Comparison of ENCODE assay signal across 1 cellular context in the genomic region with DNA sequence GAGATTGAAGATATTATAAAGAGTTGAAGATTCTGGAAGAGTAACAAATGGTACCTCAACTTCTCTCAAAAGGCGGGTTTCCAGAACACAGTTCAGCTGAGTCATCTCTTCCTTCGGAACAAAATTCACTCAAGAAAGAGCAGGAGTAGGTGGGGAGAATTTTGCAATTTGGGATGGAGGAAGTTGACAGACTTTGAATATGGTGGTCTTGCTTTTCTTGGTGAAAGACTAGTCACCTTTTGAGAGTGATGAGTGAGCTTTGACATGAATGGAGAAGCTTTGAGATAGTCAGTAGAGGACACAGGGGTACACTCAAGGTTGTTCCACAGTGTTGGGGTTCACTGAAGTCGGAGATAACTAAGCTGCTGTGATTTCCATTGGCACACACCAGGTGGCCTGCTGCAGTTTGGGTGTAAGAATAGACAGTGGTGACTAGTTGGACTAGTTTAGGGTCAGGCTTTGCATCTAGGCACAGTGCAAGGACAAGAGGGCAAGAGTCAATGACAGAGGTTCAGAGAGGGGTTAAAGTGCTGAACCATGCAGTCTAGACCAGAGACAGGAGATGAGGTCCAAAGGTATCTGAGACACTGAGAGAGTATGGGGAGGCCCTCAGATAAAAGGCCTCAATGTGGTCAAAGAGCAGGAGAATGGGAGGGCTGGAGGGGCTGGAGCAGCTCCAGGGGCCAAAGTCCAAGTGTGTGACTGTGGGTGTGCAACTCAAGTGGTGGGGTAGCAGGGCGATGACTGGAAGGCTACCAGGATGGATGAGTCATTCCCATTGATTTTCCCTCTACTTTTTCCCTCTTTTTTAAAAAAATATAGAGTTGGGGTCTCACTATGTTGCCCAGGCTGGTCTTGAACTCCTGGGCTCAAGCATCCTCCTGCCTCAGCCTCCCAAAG.
TF ChIP-seq lines count a peak whose summit lies in the region.

No MANE protein-coding gene starts in this region.

TF ChIP-seq in HepG2, 621 proteins besides CTCF, POLR2A, EP300 and RAD21 (continues in another document):
- 0 out of 2 replicates have a peak, but pooled peaks have one; percentile 60 for TF ChIP-seq AKAP8 (CRISPR knock-in tag; IDR thresholded peaks at IDR 0.05)
- peak; percentile 89 for TF ChIP-seq TARDBP (CRISPR knock-in tag; IDR thresholded peaks at IDR 0.05)
- TF ChIP-seq ZNF644 (CRISPR knock-in tag; IDR thresholded peaks at IDR 0.05; ENCODE audit: low read depth) = peak; percentile 99
- peak; percentile 94 for TF ChIP-seq TRIM24 (CRISPR knock-in tag; IDR thresholded peaks at IDR 0.05)
- TF ChIP-seq ZNF660 (CRISPR knock-in tag; IDR thresholded peaks at IDR 0.05; ENCODE audit: borderline replicate concordance, low read depth) = no peak
- peak; percentile 64; the same call in 1 of the 2 replicates for TF ChIP-seq ZKSCAN8 (CRISPR knock-in tag; IDR thresholded peaks at IDR 0.05; ENCODE audit: borderline replicate concordance)
- peak; percentile 98 for TF ChIP-seq MED1 (CRISPR knock-in tag; IDR thresholded peaks at IDR 0.05)
- peak; percentile 76; the same call in 1 of the 2 replicates for TF ChIP-seq ZNF766 (CRISPR knock-in tag; IDR thresholded peaks at IDR 0.05; ENCODE audit: borderline replicate concordance)
- TF ChIP-seq, protein P1, sequence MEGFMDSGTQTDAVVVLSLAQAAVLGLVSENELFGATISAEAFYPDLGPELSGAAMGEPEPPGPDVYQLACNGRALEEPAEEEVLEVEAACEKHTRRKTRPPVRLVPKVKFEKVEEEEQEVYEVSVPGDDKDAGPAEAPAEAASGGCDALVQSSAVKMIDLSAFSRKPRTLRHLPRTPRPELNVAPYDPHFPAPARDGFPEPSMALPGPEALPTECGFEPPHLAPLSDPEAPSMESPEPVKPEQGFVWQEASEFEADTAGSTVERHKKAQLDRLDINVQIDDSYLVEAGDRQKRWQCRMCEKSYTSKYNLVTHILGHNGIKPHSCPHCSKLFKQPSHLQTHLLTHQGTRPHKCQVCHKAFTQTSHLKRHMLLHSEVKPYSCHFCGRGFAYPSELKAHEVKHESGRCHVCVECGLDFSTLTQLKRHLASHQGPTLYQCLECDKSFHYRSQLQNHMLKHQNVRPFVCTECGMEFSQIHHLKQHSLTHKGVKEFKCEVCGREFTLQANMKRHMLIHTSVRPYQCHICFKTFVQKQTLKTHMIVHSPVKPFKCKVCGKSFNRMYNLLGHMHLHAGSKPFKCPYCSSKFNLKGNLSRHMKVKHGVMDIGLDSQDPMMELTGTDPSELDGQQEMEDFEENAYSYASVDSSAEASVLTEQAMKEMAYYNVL (CRISPR knock-in tag; IDR thresholded peaks at IDR 0.05; ENCODE audit: borderline replicate concordance) = peak; percentile 90
- peak; percentile 91 for TF ChIP-seq SSRP1 (CRISPR knock-in tag; IDR thresholded peaks at IDR 0.05)
- TF ChIP-seq, protein P2, sequence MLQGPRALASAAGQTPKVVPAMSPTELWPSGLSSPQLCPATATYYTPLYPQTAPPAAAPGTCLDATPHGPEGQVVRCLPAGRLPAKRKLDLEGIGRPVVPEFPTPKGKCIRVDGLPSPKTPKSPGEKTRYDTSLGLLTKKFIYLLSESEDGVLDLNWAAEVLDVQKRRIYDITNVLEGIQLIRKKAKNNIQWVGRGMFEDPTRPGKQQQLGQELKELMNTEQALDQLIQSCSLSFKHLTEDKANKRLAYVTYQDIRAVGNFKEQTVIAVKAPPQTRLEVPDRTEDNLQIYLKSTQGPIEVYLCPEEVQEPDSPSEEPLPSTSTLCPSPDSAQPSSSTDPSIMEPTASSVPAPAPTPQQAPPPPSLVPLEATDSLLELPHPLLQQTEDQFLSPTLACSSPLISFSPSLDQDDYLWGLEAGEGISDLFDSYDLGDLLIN (CRISPR knock-in tag; IDR thresholded peaks at IDR 0.05; ENCODE audit: borderline replicate concordance) = no peak; the same call in 1 of the 2 replicates
- TF ChIP-seq ZNF788 (CRISPR knock-in tag; IDR thresholded peaks at IDR 0.05; ENCODE audit: borderline replicate concordance) = peak; percentile 83; the same call in 1 of the 2 replicates
- TF ChIP-seq ZGPAT (CRISPR knock-in tag; IDR thresholded peaks at IDR 0.05) = peak; percentile 94
- TF ChIP-seq DRAP1 (CRISPR knock-in tag; IDR thresholded peaks at IDR 0.05) = 0 out of 2 replicates have a peak, but pooled peaks have one; percentile 8
- peak; percentile 80 for TF ChIP-seq ZSCAN31 (CRISPR knock-in tag; IDR thresholded peaks at IDR 0.05; ENCODE audit: low read depth)
- peak; percentile 87 for TF ChIP-seq ISL2 (CRISPR knock-in tag; IDR thresholded peaks at IDR 0.05)
- peak; percentile 54 for TF ChIP-seq ZFY (CRISPR knock-in tag; IDR thresholded peaks at IDR 0.05)
- TF ChIP-seq ARHGAP35 (CRISPR knock-in tag; IDR thresholded peaks at IDR 0.05; ENCODE audit: borderline replicate concordance) = no peak
- peak; percentile 78; the same call in 1 of the 2 replicates for TF ChIP-seq HHEX (CRISPR knock-in tag; IDR thresholded peaks at IDR 0.05)
- TF ChIP-seq DMAP1 (CRISPR knock-in tag; IDR thresholded peaks at IDR 0.05) = no peak
- no peak for TF ChIP-seq ZNF572 (CRISPR knock-in tag; IDR thresholded peaks at IDR 0.05)
- TF ChIP-seq JUND (CRISPR knock-in tag; IDR thresholded peaks at IDR 0.05) = peak; percentile 96
- TF ChIP-seq YEATS4 (CRISPR knock-in tag; IDR thresholded peaks at IDR 0.05; ENCODE audit: borderline replicate concordance) = peak; percentile 64; the same call in 1 of the 2 replicates
- no peak for TF ChIP-seq KLF15 (CRISPR knock-in tag; IDR thresholded peaks at IDR 0.05; ENCODE audit: borderline replicate concordance)
- peak; percentile 97 for TF ChIP-seq PAXIP1 (CRISPR knock-in tag; conservative IDR thresholded peaks at IDR 0.05)
- TF ChIP-seq GLMP (CRISPR knock-in tag; IDR thresholded peaks at IDR 0.05; ENCODE audit: borderline replicate concordance) = no peak
- peak; percentile 60; the same call in 1 of the 2 replicates for TF ChIP-seq ZNF335 (CRISPR knock-in tag; IDR thresholded peaks at IDR 0.05)
- TF ChIP-seq MEIS2 (CRISPR knock-in tag; IDR thresholded peaks at IDR 0.05) = peak; percentile 78; the same call in 1 of the 2 replicates
- TF ChIP-seq MXD4 (CRISPR knock-in tag; IDR thresholded peaks at IDR 0.05) = 0 out of 2 replicates have a peak, but pooled peaks have one; percentile 26
- no peak for TF ChIP-seq ZNF776 (CRISPR knock-in tag; IDR thresholded peaks at IDR 0.05)
- TF ChIP-seq GABPB1 (CRISPR knock-in tag; IDR thresholded peaks at IDR 0.05) = peak; percentile 65
- peak; percentile 83 for TF ChIP-seq CBX5 (CRISPR knock-in tag; IDR thresholded peaks at IDR 0.05; ENCODE audit: borderline replicate concordance)
- TF ChIP-seq RXRB (CRISPR knock-in tag; IDR thresholded peaks at IDR 0.05; ENCODE audit: borderline replicate concordance) = peak; percentile 87
- TF ChIP-seq ZSCAN25 (CRISPR knock-in tag; IDR thresholded peaks at IDR 0.05) = peak; percentile 87
- peak; percentile 30 for TF ChIP-seq RERE (CRISPR knock-in tag; IDR thresholded peaks at IDR 0.05; ENCODE audit: low read depth)
- peak; percentile 76; the same call in 1 of the 2 replicates for TF ChIP-seq ZNF564 (CRISPR knock-in tag; IDR thresholded peaks at IDR 0.05)
- peak; percentile 74; the same call in 1 of the 2 replicates for TF ChIP-seq SALL2 (CRISPR knock-in tag; IDR thresholded peaks at IDR 0.05)
- TF ChIP-seq, protein P3, sequence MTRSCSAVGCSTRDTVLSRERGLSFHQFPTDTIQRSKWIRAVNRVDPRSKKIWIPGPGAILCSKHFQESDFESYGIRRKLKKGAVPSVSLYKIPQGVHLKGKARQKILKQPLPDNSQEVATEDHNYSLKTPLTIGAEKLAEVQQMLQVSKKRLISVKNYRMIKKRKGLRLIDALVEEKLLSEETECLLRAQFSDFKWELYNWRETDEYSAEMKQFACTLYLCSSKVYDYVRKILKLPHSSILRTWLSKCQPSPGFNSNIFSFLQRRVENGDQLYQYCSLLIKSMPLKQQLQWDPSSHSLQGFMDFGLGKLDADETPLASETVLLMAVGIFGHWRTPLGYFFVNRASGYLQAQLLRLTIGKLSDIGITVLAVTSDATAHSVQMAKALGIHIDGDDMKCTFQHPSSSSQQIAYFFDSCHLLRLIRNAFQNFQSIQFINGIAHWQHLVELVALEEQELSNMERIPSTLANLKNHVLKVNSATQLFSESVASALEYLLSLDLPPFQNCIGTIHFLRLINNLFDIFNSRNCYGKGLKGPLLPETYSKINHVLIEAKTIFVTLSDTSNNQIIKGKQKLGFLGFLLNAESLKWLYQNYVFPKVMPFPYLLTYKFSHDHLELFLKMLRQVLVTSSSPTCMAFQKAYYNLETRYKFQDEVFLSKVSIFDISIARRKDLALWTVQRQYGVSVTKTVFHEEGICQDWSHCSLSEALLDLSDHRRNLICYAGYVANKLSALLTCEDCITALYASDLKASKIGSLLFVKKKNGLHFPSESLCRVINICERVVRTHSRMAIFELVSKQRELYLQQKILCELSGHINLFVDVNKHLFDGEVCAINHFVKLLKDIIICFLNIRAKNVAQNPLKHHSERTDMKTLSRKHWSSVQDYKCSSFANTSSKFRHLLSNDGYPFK (CRISPR knock-in tag; IDR thresholded peaks at IDR 0.05; ENCODE audit: borderline replicate concordance) = no peak
- peak; percentile 51; the same call in 1 of the 2 replicates for TF ChIP-seq DNMT1 (CRISPR knock-in tag; IDR thresholded peaks at IDR 0.05)
